Comparison of ENCODE assay signal across 1 cellular context in the genomic region with DNA sequence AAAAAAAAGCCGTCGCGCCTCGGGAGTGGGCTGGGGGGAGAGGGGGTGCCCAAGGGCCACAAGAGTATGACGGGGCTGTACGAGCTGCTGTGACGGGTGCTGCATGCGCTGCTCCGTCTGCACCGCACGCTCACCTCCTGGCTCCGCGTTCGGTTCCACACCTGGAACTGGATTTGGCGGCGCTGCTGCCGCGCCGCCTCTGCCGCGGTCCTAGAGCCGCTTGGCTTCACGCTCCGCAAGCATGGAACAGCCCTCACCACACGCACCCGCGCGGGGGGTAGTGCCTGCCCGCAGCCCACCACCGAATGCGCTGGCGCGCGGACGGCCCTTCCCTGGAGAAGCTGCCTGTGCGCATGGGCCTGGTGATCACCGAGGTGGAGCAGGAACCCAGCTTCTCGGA.
TF ChIP-seq lines count a peak whose summit lies in the region.

No MANE protein-coding gene starts in this region.

TF ChIP-seq in HepG2, 621 proteins besides CTCF, POLR2A, EP300 and RAD21 (continued from another document):
- TF ChIP-seq, protein P1, sequence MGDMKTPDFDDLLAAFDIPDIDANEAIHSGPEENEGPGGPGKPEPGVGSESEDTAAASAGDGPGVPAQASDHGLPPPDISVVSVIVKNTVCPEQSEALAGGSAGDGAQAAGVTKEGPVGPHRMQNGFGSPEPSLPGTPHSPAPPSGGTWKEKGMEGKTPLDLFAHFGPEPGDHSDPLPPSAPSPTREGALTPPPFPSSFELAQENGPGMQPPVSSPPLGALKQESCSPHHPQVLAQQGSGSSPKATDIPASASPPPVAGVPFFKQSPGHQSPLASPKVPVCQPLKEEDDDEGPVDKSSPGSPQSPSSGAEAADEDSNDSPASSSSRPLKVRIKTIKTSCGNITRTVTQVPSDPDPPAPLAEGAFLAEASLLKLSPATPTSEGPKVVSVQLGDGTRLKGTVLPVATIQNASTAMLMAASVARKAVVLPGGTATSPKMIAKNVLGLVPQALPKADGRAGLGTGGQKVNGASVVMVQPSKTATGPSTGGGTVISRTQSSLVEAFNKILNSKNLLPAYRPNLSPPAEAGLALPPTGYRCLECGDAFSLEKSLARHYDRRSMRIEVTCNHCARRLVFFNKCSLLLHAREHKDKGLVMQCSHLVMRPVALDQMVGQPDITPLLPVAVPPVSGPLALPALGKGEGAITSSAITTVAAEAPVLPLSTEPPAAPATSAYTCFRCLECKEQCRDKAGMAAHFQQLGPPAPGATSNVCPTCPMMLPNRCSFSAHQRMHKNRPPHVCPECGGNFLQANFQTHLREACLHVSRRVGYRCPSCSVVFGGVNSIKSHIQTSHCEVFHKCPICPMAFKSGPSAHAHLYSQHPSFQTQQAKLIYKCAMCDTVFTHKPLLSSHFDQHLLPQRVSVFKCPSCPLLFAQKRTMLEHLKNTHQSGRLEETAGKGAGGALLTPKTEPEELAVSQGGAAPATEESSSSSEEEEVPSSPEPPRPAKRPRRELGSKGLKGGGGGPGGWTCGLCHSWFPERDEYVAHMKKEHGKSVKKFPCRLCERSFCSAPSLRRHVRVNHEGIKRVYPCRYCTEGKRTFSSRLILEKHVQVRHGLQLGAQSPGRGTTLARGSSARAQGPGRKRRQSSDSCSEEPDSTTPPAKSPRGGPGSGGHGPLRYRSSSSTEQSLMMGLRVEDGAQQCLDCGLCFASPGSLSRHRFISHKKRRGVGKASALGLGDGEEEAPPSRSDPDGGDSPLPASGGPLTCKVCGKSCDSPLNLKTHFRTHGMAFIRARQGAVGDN (CRISPR knock-in tag; IDR thresholded peaks at IDR 0.05), result no peak
- no peak for TF ChIP-seq ZNF431 (CRISPR knock-in tag; IDR thresholded peaks at IDR 0.05; ENCODE audit: borderline replicate concordance, low read depth)
- no peak for TF ChIP-seq BORCS8-MEF2B (CRISPR knock-in tag; IDR thresholded peaks at IDR 0.05)
- TF ChIP-seq, protein P2, sequence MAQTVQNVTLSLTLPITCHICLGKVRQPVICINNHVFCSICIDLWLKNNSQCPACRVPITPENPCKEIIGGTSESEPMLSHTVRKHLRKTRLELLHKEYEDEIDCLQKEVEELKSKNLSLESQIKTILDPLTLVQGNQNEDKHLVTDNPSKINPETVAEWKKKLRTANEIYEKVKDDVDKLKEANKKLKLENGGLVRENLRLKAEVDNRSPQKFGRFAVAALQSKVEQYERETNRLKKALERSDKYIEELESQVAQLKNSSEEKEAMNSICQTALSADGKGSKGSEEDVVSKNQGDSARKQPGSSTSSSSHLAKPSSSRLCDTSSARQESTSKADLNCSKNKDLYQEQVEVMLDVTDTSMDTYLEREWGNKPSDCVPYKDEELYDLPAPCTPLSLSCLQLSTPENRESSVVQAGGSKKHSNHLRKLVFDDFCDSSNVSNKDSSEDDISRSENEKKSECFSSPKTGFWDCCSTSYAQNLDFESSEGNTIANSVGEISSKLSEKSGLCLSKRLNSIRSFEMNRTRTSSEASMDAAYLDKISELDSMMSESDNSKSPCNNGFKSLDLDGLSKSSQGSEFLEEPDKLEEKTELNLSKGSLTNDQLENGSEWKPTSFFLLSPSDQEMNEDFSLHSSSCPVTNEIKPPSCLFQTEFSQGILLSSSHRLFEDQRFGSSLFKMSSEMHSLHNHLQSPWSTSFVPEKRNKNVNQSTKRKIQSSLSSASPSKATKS (CRISPR knock-in tag; IDR thresholded peaks at IDR 0.05), result no peak
- TF ChIP-seq SYNCRIP (IDR thresholded peaks at IDR 0.05; ENCODE audit: insufficient read depth, low read depth, low read length), result no peak
- TF ChIP-seq, protein P3, sequence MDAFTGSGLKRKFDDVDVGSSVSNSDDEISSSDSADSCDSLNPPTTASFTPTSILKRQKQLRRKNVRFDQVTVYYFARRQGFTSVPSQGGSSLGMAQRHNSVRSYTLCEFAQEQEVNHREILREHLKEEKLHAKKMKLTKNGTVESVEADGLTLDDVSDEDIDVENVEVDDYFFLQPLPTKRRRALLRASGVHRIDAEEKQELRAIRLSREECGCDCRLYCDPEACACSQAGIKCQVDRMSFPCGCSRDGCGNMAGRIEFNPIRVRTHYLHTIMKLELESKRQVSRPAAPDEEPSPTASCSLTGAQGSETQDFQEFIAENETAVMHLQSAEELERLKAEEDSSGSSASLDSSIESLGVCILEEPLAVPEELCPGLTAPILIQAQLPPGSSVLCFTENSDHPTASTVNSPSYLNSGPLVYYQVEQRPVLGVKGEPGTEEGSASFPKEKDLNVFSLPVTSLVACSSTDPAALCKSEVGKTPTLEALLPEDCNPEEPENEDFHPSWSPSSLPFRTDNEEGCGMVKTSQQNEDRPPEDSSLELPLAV (CRISPR knock-in tag; conservative IDR thresholded peaks at IDR 0.05; ENCODE audit: low read depth), result no peak
- TF ChIP-seq ZNF644 (CRISPR knock-in tag; IDR thresholded peaks at IDR 0.05; ENCODE audit: low read depth), result no peak
- no peak for TF ChIP-seq NCOR1 (IDR thresholded peaks at IDR 0.05; ENCODE audit: borderline replicate concordance, low read length)
- no peak for TF ChIP-seq ASH2L (IDR thresholded peaks at IDR 0.05; ENCODE audit: insufficient read length, low read depth, low read length)
- TF ChIP-seq ONECUT2 (CRISPR knock-in tag; IDR thresholded peaks at IDR 0.05), result no peak
- TF ChIP-seq NR2F2 (IDR thresholded peaks at IDR 0.05; ENCODE audit: borderline replicate concordance, low read depth), result no peak
